In the genomic region with DNA sequence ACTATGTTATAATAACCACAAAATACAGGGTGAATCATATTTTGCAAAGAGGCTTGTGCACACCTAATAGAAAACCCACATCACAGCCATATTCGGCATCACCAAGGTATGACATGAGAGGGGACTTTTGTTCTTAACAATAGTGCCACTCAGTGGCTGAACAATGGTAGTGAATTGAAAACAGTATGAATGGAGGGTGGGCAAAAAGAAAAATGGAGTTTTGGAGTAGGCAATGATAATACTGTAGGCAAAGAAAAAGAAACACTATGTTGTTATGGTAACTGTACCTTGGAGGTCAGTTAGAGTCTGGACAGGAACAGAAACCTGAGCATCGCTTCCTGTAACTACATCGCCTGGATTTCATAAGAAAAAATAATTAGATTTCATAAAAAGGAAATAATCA, we compare ENCODE assay signal across 1 cellular context.
TF ChIP-seq lines count a peak whose summit lies in the region.

No MANE protein-coding gene starts in this region.

TF ChIP-seq in K562, 482 proteins besides CTCF, POLR2A, EP300 and RAD21 (continued from another document):
- TF ChIP-seq, protein P1, sequence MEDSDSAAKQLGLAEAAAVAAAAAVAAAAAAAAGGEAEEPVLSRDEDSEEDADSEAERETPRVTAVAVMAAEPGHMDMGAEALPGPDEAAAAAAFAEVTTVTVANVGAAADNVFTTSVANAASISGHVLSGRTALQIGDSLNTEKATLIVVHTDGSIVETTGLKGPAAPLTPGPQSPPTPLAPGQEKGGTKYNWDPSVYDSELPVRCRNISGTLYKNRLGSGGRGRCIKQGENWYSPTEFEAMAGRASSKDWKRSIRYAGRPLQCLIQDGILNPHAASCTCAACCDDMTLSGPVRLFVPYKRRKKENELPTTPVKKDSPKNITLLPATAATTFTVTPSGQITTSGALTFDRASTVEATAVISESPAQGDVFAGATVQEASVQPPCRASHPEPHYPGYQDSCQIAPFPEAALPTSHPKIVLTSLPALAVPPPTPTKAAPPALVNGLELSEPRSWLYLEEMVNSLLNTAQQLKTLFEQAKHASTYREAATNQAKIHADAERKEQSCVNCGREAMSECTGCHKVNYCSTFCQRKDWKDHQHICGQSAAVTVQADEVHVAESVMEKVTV (CRISPR knock-in tag; IDR thresholded peaks at IDR 0.05) = peak; percentile 75
- TF ChIP-seq ETV1 (tag; conservative IDR thresholded peaks at IDR 0.05; ENCODE audit: low read depth) (0 out of 2 replicates have a peak, but pooled peaks have one; percentile 5), SMC3 (conservative IDR thresholded peaks at IDR 0.05; ENCODE audit: insufficient read depth, low read depth, low read length) (peak; percentile 79), ARID2 (IDR thresholded peaks at IDR 0.05) (0 out of 2 replicates have a peak, but pooled peaks have one; percentile 55)
